In the genomic region with DNA sequence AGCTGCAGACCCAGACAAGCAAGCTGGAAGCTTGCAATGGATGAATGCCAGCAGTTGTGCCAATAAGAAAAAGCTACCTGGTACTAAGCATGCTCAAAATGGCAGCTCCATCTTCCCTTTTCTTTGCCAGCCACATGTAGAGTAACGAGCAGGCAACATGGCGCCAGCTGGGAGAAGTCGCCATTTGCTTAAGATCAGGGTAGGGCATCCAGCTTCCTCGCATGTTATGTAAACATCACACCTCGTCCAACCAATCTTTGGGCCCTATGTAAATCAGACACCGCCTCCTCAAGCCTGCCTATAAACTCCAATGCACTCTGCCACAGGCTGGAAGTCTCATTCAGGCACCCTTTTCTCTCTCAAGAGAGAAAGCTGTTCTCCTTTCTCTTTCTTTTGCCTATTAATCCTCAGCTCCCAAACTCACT, we compare ENCODE assay signal across 1 cellular context.
TF ChIP-seq lines count a peak whose summit lies in the region.

No MANE protein-coding gene starts in this region.

TF ChIP-seq in K562, 482 proteins besides CTCF, POLR2A, EP300 and RAD21 (continued from another document and continues in another):
- TF ChIP-seq, protein P1, sequence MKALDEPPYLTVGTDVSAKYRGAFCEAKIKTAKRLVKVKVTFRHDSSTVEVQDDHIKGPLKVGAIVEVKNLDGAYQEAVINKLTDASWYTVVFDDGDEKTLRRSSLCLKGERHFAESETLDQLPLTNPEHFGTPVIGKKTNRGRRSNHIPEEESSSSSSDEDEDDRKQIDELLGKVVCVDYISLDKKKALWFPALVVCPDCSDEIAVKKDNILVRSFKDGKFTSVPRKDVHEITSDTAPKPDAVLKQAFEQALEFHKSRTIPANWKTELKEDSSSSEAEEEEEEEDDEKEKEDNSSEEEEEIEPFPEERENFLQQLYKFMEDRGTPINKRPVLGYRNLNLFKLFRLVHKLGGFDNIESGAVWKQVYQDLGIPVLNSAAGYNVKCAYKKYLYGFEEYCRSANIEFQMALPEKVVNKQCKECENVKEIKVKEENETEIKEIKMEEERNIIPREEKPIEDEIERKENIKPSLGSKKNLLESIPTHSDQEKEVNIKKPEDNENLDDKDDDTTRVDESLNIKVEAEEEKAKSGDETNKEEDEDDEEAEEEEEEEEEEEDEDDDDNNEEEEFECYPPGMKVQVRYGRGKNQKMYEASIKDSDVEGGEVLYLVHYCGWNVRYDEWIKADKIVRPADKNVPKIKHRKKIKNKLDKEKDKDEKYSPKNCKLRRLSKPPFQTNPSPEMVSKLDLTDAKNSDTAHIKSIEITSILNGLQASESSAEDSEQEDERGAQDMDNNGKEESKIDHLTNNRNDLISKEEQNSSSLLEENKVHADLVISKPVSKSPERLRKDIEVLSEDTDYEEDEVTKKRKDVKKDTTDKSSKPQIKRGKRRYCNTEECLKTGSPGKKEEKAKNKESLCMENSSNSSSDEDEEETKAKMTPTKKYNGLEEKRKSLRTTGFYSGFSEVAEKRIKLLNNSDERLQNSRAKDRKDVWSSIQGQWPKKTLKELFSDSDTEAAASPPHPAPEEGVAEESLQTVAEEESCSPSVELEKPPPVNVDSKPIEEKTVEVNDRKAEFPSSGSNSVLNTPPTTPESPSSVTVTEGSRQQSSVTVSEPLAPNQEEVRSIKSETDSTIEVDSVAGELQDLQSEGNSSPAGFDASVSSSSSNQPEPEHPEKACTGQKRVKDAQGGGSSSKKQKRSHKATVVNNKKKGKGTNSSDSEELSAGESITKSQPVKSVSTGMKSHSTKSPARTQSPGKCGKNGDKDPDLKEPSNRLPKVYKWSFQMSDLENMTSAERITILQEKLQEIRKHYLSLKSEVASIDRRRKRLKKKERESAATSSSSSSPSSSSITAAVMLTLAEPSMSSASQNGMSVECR (CRISPR knock-in tag; IDR thresholded peaks at IDR 0.05) = no peak
- no peak for TF ChIP-seq ZNF561 (CRISPR knock-in tag; conservative IDR thresholded peaks at IDR 0.05)
- TF ChIP-seq MIER1 (IDR thresholded peaks at IDR 0.05; ENCODE audit: low read depth) = no peak
- TF ChIP-seq, protein P2, sequence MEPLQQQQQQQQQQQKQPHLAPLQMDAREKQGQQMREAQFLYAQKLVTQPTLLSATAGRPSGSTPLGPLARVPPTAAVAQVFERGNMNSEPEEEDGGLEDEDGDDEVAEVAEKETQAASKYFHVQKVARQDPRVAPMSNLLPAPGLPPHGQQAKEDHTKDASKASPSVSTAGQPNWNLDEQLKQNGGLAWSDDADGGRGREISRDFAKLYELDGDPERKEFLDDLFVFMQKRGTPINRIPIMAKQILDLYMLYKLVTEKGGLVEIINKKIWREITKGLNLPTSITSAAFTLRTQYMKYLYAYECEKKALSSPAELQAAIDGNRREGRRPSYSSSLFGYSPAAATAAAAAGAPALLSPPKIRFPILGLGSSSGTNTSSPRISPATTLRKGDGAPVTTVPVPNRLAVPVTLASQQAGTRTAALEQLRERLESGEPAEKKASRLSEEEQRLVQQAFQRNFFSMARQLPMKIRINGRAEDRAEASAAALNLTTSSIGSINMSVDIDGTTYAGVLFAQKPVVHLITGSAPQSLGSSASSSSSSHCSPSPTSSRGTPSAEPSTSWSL (CRISPR knock-in tag; IDR thresholded peaks at IDR 0.05; ENCODE audit: borderline replicate concordance) = no peak
- no peak for TF ChIP-seq ZNF77 (CRISPR knock-in tag; IDR thresholded peaks at IDR 0.05)
- TF ChIP-seq, protein P3, sequence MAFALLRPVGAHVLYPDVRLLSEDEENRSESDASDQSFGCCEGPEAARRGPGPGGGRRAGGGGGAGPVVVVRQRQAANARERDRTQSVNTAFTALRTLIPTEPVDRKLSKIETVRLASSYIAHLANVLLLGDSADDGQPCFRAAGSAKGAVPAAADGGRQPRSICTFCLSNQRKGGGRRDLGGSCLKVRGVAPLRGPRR (CRISPR knock-in tag; IDR thresholded peaks at IDR 0.05) = no peak
- TF ChIP-seq, protein P4, sequence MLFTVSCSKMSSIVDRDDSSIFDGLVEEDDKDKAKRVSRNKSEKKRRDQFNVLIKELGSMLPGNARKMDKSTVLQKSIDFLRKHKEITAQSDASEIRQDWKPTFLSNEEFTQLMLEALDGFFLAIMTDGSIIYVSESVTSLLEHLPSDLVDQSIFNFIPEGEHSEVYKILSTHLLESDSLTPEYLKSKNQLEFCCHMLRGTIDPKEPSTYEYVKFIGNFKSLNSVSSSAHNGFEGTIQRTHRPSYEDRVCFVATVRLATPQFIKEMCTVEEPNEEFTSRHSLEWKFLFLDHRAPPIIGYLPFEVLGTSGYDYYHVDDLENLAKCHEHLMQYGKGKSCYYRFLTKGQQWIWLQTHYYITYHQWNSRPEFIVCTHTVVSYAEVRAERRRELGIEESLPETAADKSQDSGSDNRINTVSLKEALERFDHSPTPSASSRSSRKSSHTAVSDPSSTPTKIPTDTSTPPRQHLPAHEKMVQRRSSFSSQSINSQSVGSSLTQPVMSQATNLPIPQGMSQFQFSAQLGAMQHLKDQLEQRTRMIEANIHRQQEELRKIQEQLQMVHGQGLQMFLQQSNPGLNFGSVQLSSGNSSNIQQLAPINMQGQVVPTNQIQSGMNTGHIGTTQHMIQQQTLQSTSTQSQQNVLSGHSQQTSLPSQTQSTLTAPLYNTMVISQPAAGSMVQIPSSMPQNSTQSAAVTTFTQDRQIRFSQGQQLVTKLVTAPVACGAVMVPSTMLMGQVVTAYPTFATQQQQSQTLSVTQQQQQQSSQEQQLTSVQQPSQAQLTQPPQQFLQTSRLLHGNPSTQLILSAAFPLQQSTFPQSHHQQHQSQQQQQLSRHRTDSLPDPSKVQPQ (CRISPR knock-in tag; IDR thresholded peaks at IDR 0.05; ENCODE audit: borderline replicate concordance) = no peak
- no peak for TF ChIP-seq TAL1 (IDR thresholded peaks at IDR 0.05)
- no peak for TF ChIP-seq POLR3G (IDR thresholded peaks at IDR 0.05; ENCODE audit: extremely low read depth, insufficient read length, insufficient replicate concordance)
- TF ChIP-seq SAP30 (IDR thresholded peaks at IDR 0.05; ENCODE audit: borderline replicate concordance, insufficient read depth, low read depth, low read length, poor library complexity, severe bottlenecking) = no peak
- no peak for TF ChIP-seq TBL1XR1 (IDR thresholded peaks at IDR 0.05; ENCODE audit: low read length in 2 of 2)
- TF ChIP-seq ZNF311 (CRISPR knock-in tag; IDR thresholded peaks at IDR 0.05) = no peak
- TF ChIP-seq MCM3 (IDR thresholded peaks at IDR 0.05) = no peak
- TF ChIP-seq GATAD2A (IDR thresholded peaks at IDR 0.05) = no peak
- TF ChIP-seq, protein P5, sequence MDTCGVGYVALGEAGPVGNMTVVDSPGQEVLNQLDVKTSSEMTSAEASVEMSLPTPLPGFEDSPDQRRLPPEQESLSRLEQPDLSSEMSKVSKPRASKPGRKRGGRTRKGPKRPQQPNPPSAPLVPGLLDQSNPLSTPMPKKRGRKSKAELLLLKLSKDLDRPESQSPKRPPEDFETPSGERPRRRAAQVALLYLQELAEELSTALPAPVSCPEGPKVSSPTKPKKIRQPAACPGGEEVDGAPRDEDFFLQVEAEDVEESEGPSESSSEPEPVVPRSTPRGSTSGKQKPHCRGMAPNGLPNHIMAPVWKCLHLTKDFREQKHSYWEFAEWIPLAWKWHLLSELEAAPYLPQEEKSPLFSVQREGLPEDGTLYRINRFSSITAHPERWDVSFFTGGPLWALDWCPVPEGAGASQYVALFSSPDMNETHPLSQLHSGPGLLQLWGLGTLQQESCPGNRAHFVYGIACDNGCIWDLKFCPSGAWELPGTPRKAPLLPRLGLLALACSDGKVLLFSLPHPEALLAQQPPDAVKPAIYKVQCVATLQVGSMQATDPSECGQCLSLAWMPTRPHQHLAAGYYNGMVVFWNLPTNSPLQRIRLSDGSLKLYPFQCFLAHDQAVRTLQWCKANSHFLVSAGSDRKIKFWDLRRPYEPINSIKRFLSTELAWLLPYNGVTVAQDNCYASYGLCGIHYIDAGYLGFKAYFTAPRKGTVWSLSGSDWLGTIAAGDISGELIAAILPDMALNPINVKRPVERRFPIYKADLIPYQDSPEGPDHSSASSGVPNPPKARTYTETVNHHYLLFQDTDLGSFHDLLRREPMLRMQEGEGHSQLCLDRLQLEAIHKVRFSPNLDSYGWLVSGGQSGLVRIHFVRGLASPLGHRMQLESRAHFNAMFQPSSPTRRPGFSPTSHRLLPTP (IDR thresholded peaks at IDR 0.05; ENCODE audit: borderline replicate concordance, extremely low read depth, insufficient read length) = no peak
- TF ChIP-seq TOE1 (IDR thresholded peaks at IDR 0.05; ENCODE audit: borderline replicate concordance) = no peak
- no peak for TF ChIP-seq TOE1 (CRISPR knock-in tag; IDR thresholded peaks at IDR 0.05; ENCODE audit: borderline replicate concordance, low read depth)
- TF ChIP-seq ZNF668 (CRISPR knock-in tag; IDR thresholded peaks at IDR 0.05) = no peak
- TF ChIP-seq, protein P6, sequence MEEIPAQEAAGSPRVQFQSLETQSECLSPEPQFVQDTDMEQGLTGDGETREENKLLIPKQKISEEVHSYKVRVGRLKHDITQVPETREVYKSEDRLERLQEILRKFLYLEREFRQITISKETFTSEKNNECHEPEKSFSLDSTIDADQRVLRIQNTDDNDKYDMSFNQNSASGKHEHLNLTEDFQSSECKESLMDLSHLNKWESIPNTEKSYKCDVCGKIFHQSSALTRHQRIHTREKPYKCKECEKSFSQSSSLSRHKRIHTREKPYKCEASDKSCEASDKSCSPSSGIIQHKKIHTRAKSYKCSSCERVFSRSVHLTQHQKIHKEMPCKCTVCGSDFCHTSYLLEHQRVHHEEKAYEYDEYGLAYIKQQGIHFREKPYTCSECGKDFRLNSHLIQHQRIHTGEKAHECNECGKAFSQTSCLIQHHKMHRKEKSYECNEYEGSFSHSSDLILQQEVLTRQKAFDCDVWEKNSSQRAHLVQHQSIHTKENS (CRISPR knock-in tag; IDR thresholded peaks at IDR 0.05) = no peak
- TF ChIP-seq, protein P7, sequence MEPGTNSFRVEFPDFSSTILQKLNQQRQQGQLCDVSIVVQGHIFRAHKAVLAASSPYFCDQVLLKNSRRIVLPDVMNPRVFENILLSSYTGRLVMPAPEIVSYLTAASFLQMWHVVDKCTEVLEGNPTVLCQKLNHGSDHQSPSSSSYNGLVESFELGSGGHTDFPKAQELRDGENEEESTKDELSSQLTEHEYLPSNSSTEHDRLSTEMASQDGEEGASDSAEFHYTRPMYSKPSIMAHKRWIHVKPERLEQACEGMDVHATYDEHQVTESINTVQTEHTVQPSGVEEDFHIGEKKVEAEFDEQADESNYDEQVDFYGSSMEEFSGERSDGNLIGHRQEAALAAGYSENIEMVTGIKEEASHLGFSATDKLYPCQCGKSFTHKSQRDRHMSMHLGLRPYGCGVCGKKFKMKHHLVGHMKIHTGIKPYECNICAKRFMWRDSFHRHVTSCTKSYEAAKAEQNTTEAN (CRISPR knock-in tag; IDR thresholded peaks at IDR 0.05) = no peak
- TF ChIP-seq, protein P8, sequence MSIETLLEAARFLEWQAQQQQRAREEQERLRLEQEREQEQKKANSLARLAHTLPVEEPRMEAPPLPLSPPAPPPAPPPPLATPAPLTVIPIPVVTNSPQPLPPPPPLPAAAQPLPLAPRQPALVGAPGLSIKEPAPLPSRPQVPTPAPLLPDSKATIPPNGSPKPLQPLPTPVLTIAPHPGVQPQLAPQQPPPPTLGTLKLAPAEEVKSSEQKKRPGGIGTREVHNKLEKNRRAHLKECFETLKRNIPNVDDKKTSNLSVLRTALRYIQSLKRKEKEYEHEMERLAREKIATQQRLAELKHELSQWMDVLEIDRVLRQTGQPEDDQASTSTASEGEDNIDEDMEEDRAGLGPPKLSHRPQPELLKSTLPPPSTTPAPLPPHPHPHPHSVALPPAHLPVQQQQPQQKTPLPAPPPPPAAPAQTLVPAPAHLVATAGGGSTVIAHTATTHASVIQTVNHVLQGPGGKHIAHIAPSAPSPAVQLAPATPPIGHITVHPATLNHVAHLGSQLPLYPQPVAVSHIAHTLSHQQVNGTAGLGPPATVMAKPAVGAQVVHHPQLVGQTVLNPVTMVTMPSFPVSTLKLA (conservative IDR thresholded peaks at IDR 0.05) = peak; percentile 81 to 82
- TF ChIP-seq SIX5 (IDR thresholded peaks at IDR 0.05; ENCODE audit: borderline replicate concordance in 1 of 2, insufficient read depth in 1 of 2, low read depth in 1 of 2, low read length in 2 of 2) = no peak
- TF ChIP-seq ZKSCAN8 (CRISPR knock-in tag; IDR thresholded peaks at IDR 0.05) = no peak
- no peak for TF ChIP-seq RBM15 (IDR thresholded peaks at IDR 0.05; ENCODE audit: insufficient read depth, low read length)
- no peak for TF ChIP-seq SP1 (CRISPR knock-in tag; IDR thresholded peaks at IDR 0.05)
- TF ChIP-seq HNRNPLL (IDR thresholded peaks at IDR 0.05; ENCODE audit: low read depth, low read length, poor library complexity, severe bottlenecking) = no peak
- TF ChIP-seq PHB2 (IDR thresholded peaks at IDR 0.05; ENCODE audit: low read depth) = no peak
- TF ChIP-seq GABPA (tag; conservative IDR thresholded peaks at IDR 0.05; ENCODE audit: low read depth) = no peak
- peak; percentile 66 for TF ChIP-seq KDM5B (IDR thresholded peaks at IDR 0.05; ENCODE audit: insufficient replicate concordance, low read depth, low read length)
- TF ChIP-seq POLR3A (IDR thresholded peaks at IDR 0.05; ENCODE audit: borderline replicate concordance, extremely low read depth, insufficient read depth, insufficient read length) = no peak
- no peak for TF ChIP-seq BCOR (IDR thresholded peaks at IDR 0.05)
- no peak for TF ChIP-seq TCF7L2 (IDR thresholded peaks at IDR 0.05; ENCODE audit: low read depth, low read length)
- no peak for TF ChIP-seq RBM39 (optimal IDR thresholded peaks at IDR 0.05; ENCODE audit: low read depth, low read length)
- TF ChIP-seq EWSR1 (IDR thresholded peaks at IDR 0.05; ENCODE audit: borderline replicate concordance, low read depth, partially characterized antibody) = no peak
- TF ChIP-seq, protein P9, sequence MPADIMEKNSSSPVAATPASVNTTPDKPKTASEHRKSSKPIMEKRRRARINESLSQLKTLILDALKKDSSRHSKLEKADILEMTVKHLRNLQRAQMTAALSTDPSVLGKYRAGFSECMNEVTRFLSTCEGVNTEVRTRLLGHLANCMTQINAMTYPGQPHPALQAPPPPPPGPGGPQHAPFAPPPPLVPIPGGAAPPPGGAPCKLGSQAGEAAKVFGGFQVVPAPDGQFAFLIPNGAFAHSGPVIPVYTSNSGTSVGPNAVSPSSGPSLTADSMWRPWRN (IDR thresholded peaks at IDR 0.05; ENCODE audit: low read depth) = no peak
- TF ChIP-seq, protein P10, sequence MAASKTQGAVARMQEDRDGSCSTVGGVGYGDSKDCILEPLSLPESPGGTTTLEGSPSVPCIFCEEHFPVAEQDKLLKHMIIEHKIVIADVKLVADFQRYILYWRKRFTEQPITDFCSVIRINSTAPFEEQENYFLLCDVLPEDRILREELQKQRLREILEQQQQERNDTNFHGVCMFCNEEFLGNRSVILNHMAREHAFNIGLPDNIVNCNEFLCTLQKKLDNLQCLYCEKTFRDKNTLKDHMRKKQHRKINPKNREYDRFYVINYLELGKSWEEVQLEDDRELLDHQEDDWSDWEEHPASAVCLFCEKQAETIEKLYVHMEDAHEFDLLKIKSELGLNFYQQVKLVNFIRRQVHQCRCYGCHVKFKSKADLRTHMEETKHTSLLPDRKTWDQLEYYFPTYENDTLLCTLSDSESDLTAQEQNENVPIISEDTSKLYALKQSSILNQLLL (CRISPR knock-in tag; IDR thresholded peaks at IDR 0.05; ENCODE audit: borderline replicate concordance) = no peak
- no peak for TF ChIP-seq NUFIP1 (IDR thresholded peaks at IDR 0.05; ENCODE audit: partially characterized antibody)
- no peak for TF ChIP-seq SNRNP70 (optimal IDR thresholded peaks at IDR 0.05; ENCODE audit: low read depth, low read length)
- no peak for TF ChIP-seq OTX1 (CRISPR knock-in tag; IDR thresholded peaks at IDR 0.05)
- no peak for TF ChIP-seq MXI1 (IDR thresholded peaks at IDR 0.05; ENCODE audit: low read depth, low read length)
- TF ChIP-seq PCBP1 (IDR thresholded peaks at IDR 0.05; ENCODE audit: low read depth, low read length, poor library complexity, severe bottlenecking) = no peak
- no peak for TF ChIP-seq ZNF140 (CRISPR knock-in tag; IDR thresholded peaks at IDR 0.05)
- no peak for TF ChIP-seq NFXL1 (CRISPR knock-in tag; IDR thresholded peaks at IDR 0.05)
- no peak for TF ChIP-seq ZNF24 (IDR thresholded peaks at IDR 0.05)
